ENCODE assay signal across 19 cellular contexts in genomic region chr16:11295672-11296071, GRCh38. TPM values are rescaled to one million over a fixed set of nuclear protein-coding genes. Genes with fewer than 3 reads are reported as not detected.
A peak's percentile ranks its signal among the peaks of the same experiment; 100 is the strongest.
DNase-seq lines count a peak whose midpoint lies in the region; ATAC-seq, FAIRE-seq and TF ChIP-seq lines count a peak whose summit lies in the region.
"Had no signal": no experiment of that assay in that cellular context is flagged by ENCODE, and none has a peak within 500 bp of the region (broad histone marks: within the 10 kb centered on the region; RNA-seq: fewer than 3 reads in every experiment).

No MANE protein-coding gene starts in this region.

- H3K27me3 Mint-ChIP-seq in GM23338 (ENCODE audit: insufficient read depth, low read depth, poor library complexity): peaks cover under 1% of the 10 kb centered on the region

- H3K36me3 ChIP-seq in HepG2 (replicated peaks in 1 of 2; ENCODE audit: control insufficient read depth in 1 of 2, insufficient read depth in 2 of 2, low read length in 2 of 2) (no peaks in the 10 kb centered on the region), right lobe of liver (no peaks in the 10 kb centered on the region), GM23338 (ENCODE audit: insufficient read depth) (no peaks in the 10 kb centered on the region), OCI-LY7 (ENCODE audit: insufficient read depth, low read length) (no peaks in the 10 kb centered on the region), hepatocyte (replicated peaks; ENCODE audit: insufficient read depth, low read depth) (no peaks in the 10 kb centered on the region)
- H3K36me3 ChIP-seq: BE2C had no signal

- no peak overlapping the region for H3K9ac ChIP-seq in HepG2 (ENCODE audit: insufficient read depth, low read depth, low read length)

- H3K36me3 Mint-ChIP-seq in GM23338 (ENCODE audit: low read depth): no peaks in the 10 kb centered on the region
- H3K36me3 Mint-ChIP-seq: CD4-positive, alpha-beta memory T cell had no signal

- no peak overlapping the region for H3K4me3 Mint-ChIP-seq in GM23338
- H3K4me3 Mint-ChIP-seq: CD4-positive, alpha-beta memory T cell; H9 had no signal

- H3K79me2 ChIP-seq in HepG2 (ENCODE audit: insufficient read depth, low read length): no peaks in the 10 kb centered on the region
- H3K79me2 ChIP-seq in GM23338 (replicated peaks; ENCODE audit: insufficient read depth): no peaks in the 10 kb centered on the region
- H3K79me2 ChIP-seq in OCI-LY7 (ENCODE audit: insufficient read depth, low read depth, low read length): no peaks in the 10 kb centered on the region
- H3K79me2 ChIP-seq in hepatocyte: no peaks in the 10 kb centered on the region

- H3K9me3 ChIP-seq in HepG2 (ENCODE audit: low read length): no peaks in the 10 kb centered on the region
- H3K9me3 ChIP-seq in right lobe of liver: no peaks in the 10 kb centered on the region
- H3K9me3 ChIP-seq in OCI-LY7 (ENCODE audit: low read length): no peaks in the 10 kb centered on the region
- no peaks in the 10 kb centered on the region for H3K9me3 ChIP-seq in hepatocyte (ENCODE audit: low read depth)
- H3K9me3 ChIP-seq: BE2C had no signal

- no peak overlapping the region for H3K27ac Mint-ChIP-seq in GM23338
- H3K27ac Mint-ChIP-seq: CD4-positive, alpha-beta memory T cell had no signal

- TF ChIP-seq CTCF in HepG2 (CRISPR knock-in tag; IDR thresholded peaks at IDR 0.05) (no peak), right lobe of liver (IDR thresholded peaks at IDR 0.05) (no peak), GM23338 (conservative IDR thresholded peaks at IDR 0.05; ENCODE audit: low read depth in 2 of 2) (no peak), OCI-LY7 (conservative IDR thresholded peaks at IDR 0.05; ENCODE audit: low read length) (no peak), hepatocyte (IDR thresholded peaks at IDR 0.05; ENCODE audit: poor library complexity) (no peak)

- no peak for TF ChIP-seq EP300 in HepG2 (IDR thresholded peaks at IDR 0.05; ENCODE audit: low read depth in 2 of 2, low read length in 2 of 2)
- TF ChIP-seq EP300 in HepG2 (CRISPR knock-in tag; IDR thresholded peaks at IDR 0.05; ENCODE audit: borderline replicate concordance): no peak

- H3K4me1 Mint-ChIP-seq in GM23338: peaks cover 22% of the 10 kb centered on the region

- CTCF ChIA-PET in HepG2 (lab: Yijun Ruan, JAX; ENCODE audit: low intra/inter-chr PET ratio, low total read pairs) (no interaction called here), OCI-LY7 (lab: Charles Lee; ENCODE audit: unreplicated experiment) (no interaction called here)

- no peak for TF ChIP-seq POLR2A in HepG2 (IDR thresholded peaks at IDR 0.05; ENCODE audit: insufficient read depth in 1 of 2, low read depth in 2 of 2, low read length in 2 of 2)
- TF ChIP-seq POLR2A in right lobe of liver (IDR thresholded peaks at IDR 0.05): no peak

- in situ Hi-C loops in HepG2 (cut with HindIII; ENCODE audit: extremely low pct_ligation_motif_present, low pct_unique_long_range_greater_than_20kb): no loop called here

- H3K9me2 ChIP-seq in GM23338 (ENCODE audit: insufficient read depth): no peaks in the 10 kb centered on the region
- no peaks in the 10 kb centered on the region for H3K9me2 ChIP-seq in OCI-LY7 (ENCODE audit: insufficient read depth, low read length)
- no peaks in the 10 kb centered on the region for H3K9me2 ChIP-seq in hepatocyte (replicated peaks; ENCODE audit: insufficient read depth)

- ATAC-seq in HepG2 (no peak), right lobe of liver (no peak), GM23338 (no peak), left colon (no peak), HG02970 (IDR thresholded peaks at IDR 0.05; ENCODE audit: low FRiP score, unreplicated experiment) (no peak)
- ATAC-seq: GM12878 had no signal

- POLR2A ChIA-PET in HepG2 (lab: Yijun Ruan, JAX) (interaction anchor here (3.4 to 6.2 kb wide), 3 partner anchors 16 to 75 kb away, joined by 37 to 167 read pairs (median 76); partner anchors contain the start of genes PRM1 and SOCS1), OCI-LY7 (lab: Charles Lee) (no interaction called here)

- BruUV-seq in HepG2 (replicated peaks; lab: Mats Ljungman, UMichigan) (no TSS peak), OCI-LY7 (replicated peaks; lab: Mats Ljungman, UMichigan) (no TSS peak)

- 85% methylated on average over 4 of the region's 4 CpGs for WGBS in HepG2 (ENCODE audit: low lambda C conversion rate)
- WGBS in right lobe of liver (ENCODE audit: insufficient coverage, low coverage, low lambda C conversion rate, missing lambda C conversion rate): 95% methylated on average over 4 of the region's 4 CpGs
- WGBS in hepatocyte (ENCODE audit: low lambda C conversion rate, missing lambda C conversion rate): 95% methylated on average over 4 of the region's 4 CpGs

- H2AFZ ChIP-seq in HepG2 (ENCODE audit: low read length) (no peak overlapping the region), GM23338 (peak overlapping the region; percentile 96; the same call in 1 of the 2 replicates), OCI-LY7 (ENCODE audit: low read length) (peak overlapping the region; percentile 24; the same call in 1 of the 2 replicates), hepatocyte (no peak overlapping the region)

- H3K27me3 ChIP-seq in HepG2 (ENCODE audit: control insufficient read depth in 1 of 2, insufficient read depth in 2 of 2, low read length in 2 of 2) (no peaks in the 10 kb centered on the region), right lobe of liver (no peaks in the 10 kb centered on the region), GM23338 (ENCODE audit: insufficient read depth) (no peaks in the 10 kb centered on the region), hepatocyte (no peaks in the 10 kb centered on the region)
- H3K27me3 ChIP-seq: BE2C had no signal

- H3K4me1 ChIP-seq in HepG2 (ENCODE audit: insufficient read depth, low read length): peaks cover 100% of the 10 kb centered on the region
- peaks cover 0 to 22% (median 4%) of the 10 kb centered on the region in 4 donors for H3K4me1 ChIP-seq in right lobe of liver
- H3K4me1 ChIP-seq in GM23338 (ENCODE audit: insufficient read depth): peaks cover 21% of the 10 kb centered on the region
- peaks cover 87% of the 10 kb centered on the region for H3K4me1 ChIP-seq in OCI-LY7 (ENCODE audit: insufficient read depth, low read length, poor library complexity, severe bottlenecking)
- peaks cover 38% of the 10 kb centered on the region for H3K4me1 ChIP-seq in hepatocyte (ENCODE audit: insufficient read depth)

- TF ChIP-seq RAD21 in HepG2 (CRISPR knock-in tag; IDR thresholded peaks at IDR 0.05): no peak

- no peak for DNase-seq in HepG2 (ENCODE audit: low spot score)
- DNase-seq in right lobe of liver: no peak
- DNase-seq in GM23338 (ENCODE audit: low spot score): no peak
- no peak for DNase-seq in OCI-LY7 (ENCODE audit: low spot score)
- no peak for DNase-seq in hepatocyte (ENCODE audit: low spot score)
- DNase-seq in left colon: no peak
- DNase-seq in cerebellum (ENCODE audit: low spot score): no peak
- DNase-seq: ACHN; BE2C; CD4-positive, alpha-beta memory T cell; DMS153; DMS79; H9 had no signal

- H3K27ac ChIP-seq in HepG2 (ENCODE audit: extremely low read length, insufficient read depth, low read length) (peak overlapping the region; percentile 68), right lobe of liver (no peak overlapping the region), GM23338 (ENCODE audit: low read depth) (no peak overlapping the region), OCI-LY7 (ENCODE audit: low read depth, low read length, poor library complexity, severe bottlenecking) (peak overlapping the region; percentile 96), hepatocyte (peak overlapping the region; percentile 83)

- intact Hi-C loops in HepG2 (cut with micrococcal nuclease; ENCODE audit: unreplicated experiment): loop anchor here (2.0 to 5.0 kb wide), 4 partner anchors 15 to 188 kb away; partner anchors contain the start of genes PRM1 and SOCS1
- intact Hi-C loops in right lobe of liver (cut with DNase I): no loop called here
- intact Hi-C loops in OCI-LY7 (cut with micrococcal nuclease; ENCODE audit: unreplicated experiment): loop anchor here (2.0 kb wide), 1 partner anchor 71 kb away; no protein-coding TSS in a partner anchor
- intact Hi-C loops in left colon (cut with DNase I, micrococcal nuclease): no loop called here

- H3K9me3 Mint-ChIP-seq in GM23338: no peaks in the 10 kb centered on the region
- H3K9me3 Mint-ChIP-seq: CD4-positive, alpha-beta memory T cell; H9 had no signal

- H3K4me3 ChIP-seq in HepG2 (replicated peaks in 1 of 3; ENCODE audit: insufficient read depth in 1 of 3, low read depth in 2 of 3, low read length in 3 of 3) (0 out of 6 replicates have a peak overlapping the region, but pooled peaks of 1 of the 3 experiments have one; percentile 67), right lobe of liver (no peak overlapping the region), GM23338 (no peak overlapping the region), OCI-LY7 (ENCODE audit: low read depth, low read length, poor library complexity, severe bottlenecking) (no peak overlapping the region), hepatocyte (no peak overlapping the region)
- H3K4me3 ChIP-seq: GM12878 had no signal

- H3F3A ChIP-seq in GM23338 (replicated peaks; ENCODE audit: low read depth): peaks cover 7% of the 10 kb centered on the region; the same call in 1 of the 2 replicates

- H4K20me1 ChIP-seq in HepG2 (ENCODE audit: insufficient read depth, low read length): no peaks in the 10 kb centered on the region
- H4K20me1 ChIP-seq in GM23338 (replicated peaks; ENCODE audit: insufficient read depth): no peaks in the 10 kb centered on the region
- no peaks in the 10 kb centered on the region for H4K20me1 ChIP-seq in OCI-LY7 (ENCODE audit: insufficient read depth, low read length)
- no peaks in the 10 kb centered on the region for H4K20me1 ChIP-seq in hepatocyte (ENCODE audit: insufficient read depth, poor library complexity, severe bottlenecking)

- peak overlapping the region; percentile 80; the same call in 1 of the 2 replicates for H3K4me2 ChIP-seq in HepG2 (ENCODE audit: low read depth, low read length)
- no peak overlapping the region for H3K4me2 ChIP-seq in GM23338
- H3K4me2 ChIP-seq in OCI-LY7 (ENCODE audit: low read length): peak overlapping the region; percentile 82
- H3K4me2 ChIP-seq in hepatocyte: no peak overlapping the region

- no peak for FAIRE-seq in HepG2 (lab: Jason Lieb, UNC)
- FAIRE-seq: A204.1, GM12878, H1 had no signal

RNA-seq across cellular contexts. Expression of gene PRM1, which starts 14.5 kb away (rescaled TPM):
- total RNA-seq in HepG2 (2016; rRNA removed; fragmentation: Illumina TruSeq; extraction: Trizol): not detected in 2 replicates
- total RNA-seq in HepG2 (2016; cell fraction: cytosol; rRNA removed; fragmentation: Illumina TruSeq; extraction: Trizol; ENCODE audit: low read depth): not detected in 2 replicates
- total RNA-seq in HepG2 (2016; cell fraction: insoluble cytoplasmic fraction; rRNA removed; fragmentation: Illumina TruSeq; extraction: Trizol): not detected in 2 replicates
- total RNA-seq in HepG2 (2016; cell fraction: membrane; rRNA removed; fragmentation: Illumina TruSeq; extraction: Trizol): not detected in 2 replicates
- not detected in 2 replicates for total RNA-seq in HepG2 (2016; cell fraction: nucleus; rRNA removed; fragmentation: Illumina TruSeq; extraction: Trizol)
- polyA plus RNA-seq in HepG2 (2011; rRNA removed): not detected in 2 replicates
- polyA plus RNA-seq in HepG2 (2011; cell fraction: cytosol; rRNA removed): 0.44 TPM in 1 of 2 replicates, not detected in the other
- not detected in 2 replicates for polyA plus RNA-seq in HepG2 (2011; cell fraction: nucleus; rRNA removed)
- not detected in 2 replicates for polyA plus RNA-seq in HepG2 (2012)
- polyA plus RNA-seq in HepG2 (2016; cell fraction: cytosol; fragmentation: Illumina TruSeq; extraction: Trizol; ENCODE audit: low read depth): not detected in 2 replicates
- polyA plus RNA-seq in HepG2 (2016; cell fraction: insoluble cytoplasmic fraction; fragmentation: Illumina TruSeq; extraction: Trizol; ENCODE audit: low read depth): not detected in 2 replicates
- not detected in 2 replicates for polyA plus RNA-seq in HepG2 (2016; cell fraction: membrane; fragmentation: Illumina TruSeq; extraction: Trizol; ENCODE audit: low read depth)
- not detected in 2 replicates for polyA plus RNA-seq in HepG2 (2016; cell fraction: nucleus; fragmentation: Illumina TruSeq; extraction: Trizol; ENCODE audit: insufficient read depth, low read depth)
- not detected in 2 replicates for polyA minus RNA-seq in HepG2 (2011; rRNA and poly(A)+ RNA removed; ENCODE audit: low replicate concordance)
- not detected in 2 replicates for polyA minus RNA-seq in HepG2 (2011; cell fraction: cytosol; rRNA and poly(A)+ RNA removed)
- not detected in 2 replicates for polyA minus RNA-seq in HepG2 (2011; cell fraction: nucleus; rRNA and poly(A)+ RNA removed)
- not detected for total RNA-seq in right lobe of liver
- not detected in 2 replicates for total RNA-seq in GM23338 (2014; rRNA removed; shearing (Covaris generic))
- 1.2 and 2.1 TPM in 2 replicates for polyA plus RNA-seq in GM23338 (2016; fragmentation: Nextera tagmentation; extraction: Ambion mirVana)
- total RNA-seq in OCI-LY7 (2014; rRNA removed; shearing (Covaris generic)): not detected in 2 replicates
- total RNA-seq in OCI-LY7 (2022): not detected in 2 replicates
- total RNA-seq in hepatocyte: not detected in 2 replicates
- polyA plus RNA-seq in hepatocyte: not detected in 2 replicates
- total RNA-seq in left colon: not detected
- total RNA-seq in cerebellum: not detected
- total RNA-seq: CD4-positive, alpha-beta memory T cell; GM12878; H9; HT-29 had no signal
- polyA plus RNA-seq: CD14-positive monocyte; CD4-positive, alpha-beta memory T cell had no signal

RNA-seq across cellular contexts. Expression of gene PRM2, which starts 19.4 kb away (rescaled TPM):
- not detected in 2 replicates for total RNA-seq in HepG2 (2016; rRNA removed; fragmentation: Illumina TruSeq; extraction: Trizol)
- total RNA-seq in HepG2 (2016; cell fraction: cytosol; rRNA removed; fragmentation: Illumina TruSeq; extraction: Trizol; ENCODE audit: low read depth): 0.61 TPM in 1 of 2 replicates, not detected in the other
- not detected in 2 replicates for total RNA-seq in HepG2 (2016; cell fraction: insoluble cytoplasmic fraction; rRNA removed; fragmentation: Illumina TruSeq; extraction: Trizol)
- total RNA-seq in HepG2 (2016; cell fraction: membrane; rRNA removed; fragmentation: Illumina TruSeq; extraction: Trizol): 0.28 and 0.52 TPM in 2 replicates
- total RNA-seq in HepG2 (2016; cell fraction: nucleus; rRNA removed; fragmentation: Illumina TruSeq; extraction: Trizol): not detected in 2 replicates
- 0.54 TPM in 1 of 2 replicates, not detected in the other for polyA plus RNA-seq in HepG2 (2011; rRNA removed)
- polyA plus RNA-seq in HepG2 (2011; cell fraction: cytosol; rRNA removed): 0.19 and 0.26 TPM in 2 replicates
- not detected in 2 replicates for polyA plus RNA-seq in HepG2 (2011; cell fraction: nucleus; rRNA removed)
- not detected in 2 replicates for polyA plus RNA-seq in HepG2 (2012)
- 1.6 and 2.0 TPM in 2 replicates for polyA plus RNA-seq in HepG2 (2016; cell fraction: cytosol; fragmentation: Illumina TruSeq; extraction: Trizol; ENCODE audit: low read depth)
- polyA plus RNA-seq in HepG2 (2016; cell fraction: insoluble cytoplasmic fraction; fragmentation: Illumina TruSeq; extraction: Trizol; ENCODE audit: low read depth): 0.56 TPM in 1 of 2 replicates, not detected in the other
- polyA plus RNA-seq in HepG2 (2016; cell fraction: membrane; fragmentation: Illumina TruSeq; extraction: Trizol; ENCODE audit: low read depth): 0.55 and 0.73 TPM in 2 replicates
- polyA plus RNA-seq in HepG2 (2016; cell fraction: nucleus; fragmentation: Illumina TruSeq; extraction: Trizol; ENCODE audit: insufficient read depth, low read depth): not detected in 2 replicates
- not detected in 2 replicates for polyA minus RNA-seq in HepG2 (2011; rRNA and poly(A)+ RNA removed; ENCODE audit: low replicate concordance)
- polyA minus RNA-seq in HepG2 (2011; cell fraction: cytosol; rRNA and poly(A)+ RNA removed): not detected in 2 replicates
- polyA minus RNA-seq in HepG2 (2011; cell fraction: nucleus; rRNA and poly(A)+ RNA removed): not detected in 2 replicates
- total RNA-seq in right lobe of liver: not detected
- not detected in 2 replicates for total RNA-seq in GM23338 (2014; rRNA removed; shearing (Covaris generic))
- not detected in 2 replicates for polyA plus RNA-seq in GM23338 (2016; fragmentation: Nextera tagmentation; extraction: Ambion mirVana)
- not detected in 2 replicates for total RNA-seq in OCI-LY7 (2014; rRNA removed; shearing (Covaris generic))
- not detected in 2 replicates for total RNA-seq in OCI-LY7 (2022)
- total RNA-seq in hepatocyte: not detected in 2 replicates
- not detected in 2 replicates for polyA plus RNA-seq in hepatocyte
- total RNA-seq in left colon: not detected
- total RNA-seq in cerebellum: not detected
- total RNA-seq: CD4-positive, alpha-beta memory T cell; GM12878; H1; H9; HT-29 had no signal
- polyA plus RNA-seq: CD14-positive monocyte; CD4-positive, alpha-beta memory T cell; GM12878; H1 had no signal

RNA-seq across cellular contexts. Expression of gene PRM3, which starts 22.2 kb away (rescaled TPM):
- total RNA-seq in HepG2 (2016; rRNA removed; fragmentation: Illumina TruSeq; extraction: Trizol) (not detected in 2 replicates), right lobe of liver (not detected), OCI-LY7 (2022) (not detected in 2 replicates), hepatocyte (not detected in 2 replicates), left colon (not detected), cerebellum (not detected)
- total RNA-seq in HepG2 (2016; cell fraction: cytosol; rRNA removed; fragmentation: Illumina TruSeq; extraction: Trizol; ENCODE audit: low read depth): not detected in 2 replicates
- total RNA-seq in HepG2 (2016; cell fraction: insoluble cytoplasmic fraction; rRNA removed; fragmentation: Illumina TruSeq; extraction: Trizol): not detected in 2 replicates
- total RNA-seq in HepG2 (2016; cell fraction: membrane; rRNA removed; fragmentation: Illumina TruSeq; extraction: Trizol): not detected in 2 replicates
- not detected in 2 replicates for total RNA-seq in HepG2 (2016; cell fraction: nucleus; rRNA removed; fragmentation: Illumina TruSeq; extraction: Trizol)
- polyA plus RNA-seq in HepG2 (2011; rRNA removed) (not detected in 2 replicates), GM23338 (2016; fragmentation: Nextera tagmentation; extraction: Ambion mirVana) (not detected in 2 replicates), hepatocyte (not detected in 2 replicates)
- polyA plus RNA-seq in HepG2 (2011; cell fraction: cytosol; rRNA removed): not detected in 2 replicates
- not detected in 2 replicates for polyA plus RNA-seq in HepG2 (2011; cell fraction: nucleus; rRNA removed)
- polyA plus RNA-seq in HepG2 (2012): not detected in 2 replicates
- polyA plus RNA-seq in HepG2 (2016; cell fraction: cytosol; fragmentation: Illumina TruSeq; extraction: Trizol; ENCODE audit: low read depth): not detected in 2 replicates
- not detected in 2 replicates for polyA plus RNA-seq in HepG2 (2016; cell fraction: insoluble cytoplasmic fraction; fragmentation: Illumina TruSeq; extraction: Trizol; ENCODE audit: low read depth)
- polyA plus RNA-seq in HepG2 (2016; cell fraction: membrane; fragmentation: Illumina TruSeq; extraction: Trizol; ENCODE audit: low read depth): not detected in 2 replicates
- polyA plus RNA-seq in HepG2 (2016; cell fraction: nucleus; fragmentation: Illumina TruSeq; extraction: Trizol; ENCODE audit: insufficient read depth, low read depth): not detected in 2 replicates
- polyA minus RNA-seq in HepG2 (2011; rRNA and poly(A)+ RNA removed; ENCODE audit: low replicate concordance): not detected in 2 replicates
- polyA minus RNA-seq in HepG2 (2011; cell fraction: cytosol; rRNA and poly(A)+ RNA removed): not detected in 2 replicates
- polyA minus RNA-seq in HepG2 (2011; cell fraction: nucleus; rRNA and poly(A)+ RNA removed): 2.8 TPM in 1 of 2 replicates, not detected in the other
- total RNA-seq in GM23338 (2014; rRNA removed; shearing (Covaris generic)): not detected in 2 replicates
- total RNA-seq in OCI-LY7 (2014; rRNA removed; shearing (Covaris generic)): not detected in 2 replicates
- total RNA-seq: CD4-positive, alpha-beta memory T cell; GM12878; H1; H9; HT-29 had no signal
- polyA plus RNA-seq: CD14-positive monocyte; CD4-positive, alpha-beta memory T cell; GM12878; H1 had no signal

RNA-seq across cellular contexts. Expression of gene TNP2, which starts 26.5 kb away (rescaled TPM):
- total RNA-seq in HepG2 (2016; rRNA removed; fragmentation: Illumina TruSeq; extraction: Trizol) (not detected in 2 replicates), right lobe of liver (not detected), OCI-LY7 (2022) (not detected in 2 replicates), hepatocyte (not detected in 2 replicates), left colon (not detected), cerebellum (not detected)
- not detected in 2 replicates for total RNA-seq in HepG2 (2016; cell fraction: cytosol; rRNA removed; fragmentation: Illumina TruSeq; extraction: Trizol; ENCODE audit: low read depth)
- total RNA-seq in HepG2 (2016; cell fraction: insoluble cytoplasmic fraction; rRNA removed; fragmentation: Illumina TruSeq; extraction: Trizol): not detected in 2 replicates
- not detected in 2 replicates for total RNA-seq in HepG2 (2016; cell fraction: membrane; rRNA removed; fragmentation: Illumina TruSeq; extraction: Trizol)
- total RNA-seq in HepG2 (2016; cell fraction: nucleus; rRNA removed; fragmentation: Illumina TruSeq; extraction: Trizol): not detected in 2 replicates
- polyA plus RNA-seq in HepG2 (2011; rRNA removed) (not detected in 2 replicates), GM23338 (2016; fragmentation: Nextera tagmentation; extraction: Ambion mirVana) (not detected in 2 replicates), hepatocyte (not detected in 2 replicates)
- not detected in 2 replicates for polyA plus RNA-seq in HepG2 (2011; cell fraction: cytosol; rRNA removed)
- not detected in 2 replicates for polyA plus RNA-seq in HepG2 (2011; cell fraction: nucleus; rRNA removed)
- polyA plus RNA-seq in HepG2 (2012): not detected in 2 replicates
- not detected in 2 replicates for polyA plus RNA-seq in HepG2 (2016; cell fraction: cytosol; fragmentation: Illumina TruSeq; extraction: Trizol; ENCODE audit: low read depth)
- polyA plus RNA-seq in HepG2 (2016; cell fraction: insoluble cytoplasmic fraction; fragmentation: Illumina TruSeq; extraction: Trizol; ENCODE audit: low read depth): not detected in 2 replicates
- polyA plus RNA-seq in HepG2 (2016; cell fraction: membrane; fragmentation: Illumina TruSeq; extraction: Trizol; ENCODE audit: low read depth): not detected in 2 replicates
- not detected in 2 replicates for polyA plus RNA-seq in HepG2 (2016; cell fraction: nucleus; fragmentation: Illumina TruSeq; extraction: Trizol; ENCODE audit: insufficient read depth, low read depth)
- polyA minus RNA-seq in HepG2 (2011; rRNA and poly(A)+ RNA removed; ENCODE audit: low replicate concordance): not detected in 2 replicates
- not detected in 2 replicates for polyA minus RNA-seq in HepG2 (2011; cell fraction: cytosol; rRNA and poly(A)+ RNA removed)
- polyA minus RNA-seq in HepG2 (2011; cell fraction: nucleus; rRNA and poly(A)+ RNA removed): not detected in 2 replicates
- total RNA-seq in GM23338 (2014; rRNA removed; shearing (Covaris generic)): not detected in 2 replicates
- total RNA-seq in OCI-LY7 (2014; rRNA removed; shearing (Covaris generic)): not detected in 2 replicates
- total RNA-seq: CD4-positive, alpha-beta memory T cell; GM12878; H1; H9; HT-29 had no signal
- polyA plus RNA-seq: CD14-positive monocyte; CD4-positive, alpha-beta memory T cell; GM12878; H1 had no signal

RNA-seq across cellular contexts. Expression of gene SOCS1, which starts 39.7 kb away (rescaled TPM):
- total RNA-seq in HepG2 (2016; rRNA removed; fragmentation: Illumina TruSeq; extraction: Trizol) (3.3 and 5.3 TPM in 2 replicates), right lobe of liver (10 to 100 TPM in 3 of 6 experiments, 1 to 10 TPM in 2, under 1 TPM in 1; 0.88 to 26.6 (median 10.9) TPM), OCI-LY7 (2022) (23.4 and 28.7 TPM in 2 replicates), hepatocyte (9.0 and 13.1 TPM in 2 replicates), left colon (1 to 10 TPM; 4.7 to 4.9 TPM), cerebellum (3.2 TPM)
- 5.4 and 8.1 TPM in 2 replicates for total RNA-seq in HepG2 (2016; cell fraction: cytosol; rRNA removed; fragmentation: Illumina TruSeq; extraction: Trizol; ENCODE audit: low read depth)
- total RNA-seq in HepG2 (2016; cell fraction: insoluble cytoplasmic fraction; rRNA removed; fragmentation: Illumina TruSeq; extraction: Trizol): 2.8 and 4.2 TPM in 2 replicates
- 9.1 and 10.9 TPM in 2 replicates for total RNA-seq in HepG2 (2016; cell fraction: membrane; rRNA removed; fragmentation: Illumina TruSeq; extraction: Trizol)
- total RNA-seq in HepG2 (2016; cell fraction: nucleus; rRNA removed; fragmentation: Illumina TruSeq; extraction: Trizol): 5.6 and 5.7 TPM in 2 replicates
- polyA plus RNA-seq in HepG2 (2011; rRNA removed) (6.3 and 9.4 TPM in 2 replicates), GM23338 (2016; fragmentation: Nextera tagmentation; extraction: Ambion mirVana) (104 and 108 TPM in 2 replicates), hepatocyte (18.6 and 33.5 TPM in 2 replicates)
- 5.3 and 8.4 TPM in 2 replicates for polyA plus RNA-seq in HepG2 (2011; cell fraction: cytosol; rRNA removed)
- 30.3 and 31.6 TPM in 2 replicates for polyA plus RNA-seq in HepG2 (2011; cell fraction: nucleus; rRNA removed)
- 6.5 and 7.4 TPM in 2 replicates for polyA plus RNA-seq in HepG2 (2012)
- polyA plus RNA-seq in HepG2 (2016; cell fraction: cytosol; fragmentation: Illumina TruSeq; extraction: Trizol; ENCODE audit: low read depth): 5.5 and 7.8 TPM in 2 replicates
- 5.2 and 6.3 TPM in 2 replicates for polyA plus RNA-seq in HepG2 (2016; cell fraction: insoluble cytoplasmic fraction; fragmentation: Illumina TruSeq; extraction: Trizol; ENCODE audit: low read depth)
- 7.1 and 9.9 TPM in 2 replicates for polyA plus RNA-seq in HepG2 (2016; cell fraction: membrane; fragmentation: Illumina TruSeq; extraction: Trizol; ENCODE audit: low read depth)
- 8.1 and 8.6 TPM in 2 replicates for polyA plus RNA-seq in HepG2 (2016; cell fraction: nucleus; fragmentation: Illumina TruSeq; extraction: Trizol; ENCODE audit: insufficient read depth, low read depth)
- polyA minus RNA-seq in HepG2 (2011; rRNA and poly(A)+ RNA removed; ENCODE audit: low replicate concordance): 3.9 and 31.0 TPM in 2 replicates
- 12.0 and 14.0 TPM in 2 replicates for polyA minus RNA-seq in HepG2 (2011; cell fraction: cytosol; rRNA and poly(A)+ RNA removed)
- polyA minus RNA-seq in HepG2 (2011; cell fraction: nucleus; rRNA and poly(A)+ RNA removed): 44.8 and 46.1 TPM in 2 replicates
- total RNA-seq in GM23338 (2014; rRNA removed; shearing (Covaris generic)): 79.2 and 84.7 TPM in 2 replicates
- 45.8 and 47.1 TPM in 2 replicates for total RNA-seq in OCI-LY7 (2014; rRNA removed; shearing (Covaris generic))

Comparison
In these comparisons a context has a peak if more than half of its experiments do, and no peak if none do; other contexts are left out.
1. H3K27ac ChIP-seq: peak in HepG2 (single experiment), OCI-LY7 (single experiment) and hepatocyte (single experiment); none in right lobe of liver (0 of 3) and GM23338 (single experiment).
2. intact Hi-C loops: an anchor here in HepG2 (2.0 to 5.0 kb wide) and OCI-LY7 (2.0 kb wide); none called in right lobe of liver and left colon.
3. H2AFZ ChIP-seq: peak in GM23338 (single experiment) and OCI-LY7 (single experiment); none in HepG2 (single experiment) and hepatocyte (single experiment).
4. H3K4me2 ChIP-seq: peak in HepG2 (single experiment) and OCI-LY7 (single experiment); none in GM23338 (single experiment) and hepatocyte (single experiment).